ENCODE assay signal across 11 cellular contexts in genomic region chr19:1082928-1083816, GRCh38. TPM values are rescaled to one million over a fixed set of nuclear protein-coding genes. Genes with fewer than 3 reads are reported as not detected.
DNase-seq lines count a peak whose midpoint lies in the region; ATAC-seq and TF ChIP-seq lines count a peak whose summit lies in the region.
"Had no signal": no experiment of that assay in that cellular context is flagged by ENCODE, and none has a peak within 500 bp of the region (broad histone marks: within the 10 kb centered on the region; RNA-seq: fewer than 3 reads in every experiment).

No MANE protein-coding gene starts in this region.

- peaks cover 7% of the 10 kb centered on the region for H3K27me3 ChIP-seq in kidney epithelial cell (ENCODE audit: control insufficient read depth, insufficient read depth, low read length)
- no peaks in the 10 kb centered on the region for H3K27me3 ChIP-seq in testis
- H3K27me3 ChIP-seq: SJCRH30 had no signal

- ATAC-seq in Right ventricle myocardium inferior (no peak), Right ventricle myocardium superior (ENCODE audit: poor library complexity) (no peak), GM18868 (IDR thresholded peaks at IDR 0.05; ENCODE audit: unreplicated experiment) (no peak), HG03520 (IDR thresholded peaks at IDR 0.05; ENCODE audit: unreplicated experiment) (no peak)

- intact Hi-C loops in Right ventricle myocardium inferior (cut with DNase I), result no loop called here
- intact Hi-C loops in Right ventricle myocardium superior (cut with DNase I), result no loop called here
- intact Hi-C loops in testis (cut with DNase I; ENCODE audit: low total_unique reads), result no loop called here

- peak; percentile 67 for DNase-seq in Right ventricle myocardium inferior (ENCODE audit: missing footprints)
- DNase-seq in Right ventricle myocardium superior, result no peak
- DNase-seq in kidney epithelial cell (ENCODE audit: low read depth), result no peak
- no peak for DNase-seq in testis
- DNase-seq in stimulated activated naive CD4-positive, alpha-beta T cell (lab: John Stamatoyannopoulos, UW), result no peak
- DNase-seq: AML-193 had no signal

- no peak for TF ChIP-seq CTCF in VCaP (conservative IDR thresholded peaks at IDR 0.05)
- TF ChIP-seq CTCF in kidney epithelial cell (IDR thresholded peaks at IDR 0.05; ENCODE audit: insufficient read depth, low read length, poor library complexity, severe bottlenecking), result no peak
- no peak for TF ChIP-seq CTCF in testis (IDR thresholded peaks at IDR 0.05)

- H3K9me3 ChIP-seq in testis, result no peaks in the 10 kb centered on the region
- H3K9me3 ChIP-seq: heart right ventricle, SJCRH30 had no signal

- TF ChIP-seq POLR2A in testis (IDR thresholded peaks at IDR 0.05), result no peak

- no peaks in the 10 kb centered on the region for H3K4me1 ChIP-seq in testis

- H3K36me3 ChIP-seq in kidney epithelial cell (ENCODE audit: control insufficient read depth, insufficient read depth, low read length) (peaks cover 2% of the 10 kb centered on the region), testis (ENCODE audit: low read depth, missing control alignments) (no peaks in the 10 kb centered on the region)

- H3K27ac ChIP-seq in VCaP (peak overlapping the region; percentile 69), testis (no peak overlapping the region)
- H3K27ac ChIP-seq: heart right ventricle, SJCRH30 had no signal

- H3K4me3 ChIP-seq in kidney epithelial cell (ENCODE audit: low read depth, low read length) (peak overlapping the region; percentile 44), testis (peak overlapping the region; percentile 9 to 53)
- H3K4me3 ChIP-seq: SJCRH30 had no signal

- 37 to 70% methylated on average over 30 to 59 of the region's 59 CpGs for WGBS in testis, 2 donors

RNA-seq across cellular contexts. Expression of gene POLR2E, which starts 12.0 kb away (rescaled TPM):
- 142 TPM for total RNA-seq in Right ventricle myocardium inferior
- total RNA-seq in Right ventricle myocardium superior, result 146 TPM
- 204 and 267 TPM in 2 replicates for total RNA-seq in kidney epithelial cell
- total RNA-seq in testis, result 100 to 1,000 TPM in 1 of 2 donors, 10 to 100 TPM in 1; 96.5 to 143 TPM
- polyA plus RNA-seq in testis (ENCODE audit: insufficient read depth, low read depth, low replicate concordance), result 246 TPM

RNA-seq across cellular contexts. Expression of gene ARHGAP45, which starts 16.2 kb away (rescaled TPM):
- 6.6 TPM for total RNA-seq in Right ventricle myocardium inferior
- 5.1 TPM for total RNA-seq in Right ventricle myocardium superior
- 1.4 and 4.2 TPM in 2 replicates for total RNA-seq in kidney epithelial cell
- 10 to 100 TPM; 20.7 to 31.7 TPM for total RNA-seq in testis
- polyA plus RNA-seq in testis (ENCODE audit: insufficient read depth, low read depth, low replicate concordance), result 14.1 TPM

RNA-seq across cellular contexts. Expression of gene GPX4, which starts 20.6 kb away (rescaled TPM):
- 361 TPM for total RNA-seq in Right ventricle myocardium inferior
- 345 TPM for total RNA-seq in Right ventricle myocardium superior
- total RNA-seq in kidney epithelial cell, result 538 and 611 TPM in 2 replicates
- total RNA-seq in testis, result 1,000 to 10,000 TPM; 1,153 to 1,773 TPM
- polyA plus RNA-seq in testis (ENCODE audit: insufficient read depth, low read depth, low replicate concordance), result 1,893 TPM

RNA-seq across cellular contexts. Expression of gene ABCA7, which starts 43.3 kb away (rescaled TPM):
- total RNA-seq in Right ventricle myocardium inferior (7.7 TPM), Right ventricle myocardium superior (5.2 TPM), kidney epithelial cell (16.4 and 17.0 TPM in 2 replicates), testis (10 to 100 TPM; 12.1 to 14.6 TPM)
- polyA plus RNA-seq in testis (ENCODE audit: insufficient read depth, low read depth, low replicate concordance), result 7.3 TPM

RNA-seq across cellular contexts. Expression of gene CNN2, which starts 56.8 kb away (rescaled TPM):
- total RNA-seq in Right ventricle myocardium inferior, result 69.3 TPM
- total RNA-seq in Right ventricle myocardium superior, result 69.8 TPM
- total RNA-seq in kidney epithelial cell, result 285 and 314 TPM in 2 replicates
- 10 to 100 TPM; 19.1 to 28.0 TPM for total RNA-seq in testis
- polyA plus RNA-seq in testis (ENCODE audit: insufficient read depth, low read depth, low replicate concordance), result 36.4 TPM
